In the genomic region with DNA sequence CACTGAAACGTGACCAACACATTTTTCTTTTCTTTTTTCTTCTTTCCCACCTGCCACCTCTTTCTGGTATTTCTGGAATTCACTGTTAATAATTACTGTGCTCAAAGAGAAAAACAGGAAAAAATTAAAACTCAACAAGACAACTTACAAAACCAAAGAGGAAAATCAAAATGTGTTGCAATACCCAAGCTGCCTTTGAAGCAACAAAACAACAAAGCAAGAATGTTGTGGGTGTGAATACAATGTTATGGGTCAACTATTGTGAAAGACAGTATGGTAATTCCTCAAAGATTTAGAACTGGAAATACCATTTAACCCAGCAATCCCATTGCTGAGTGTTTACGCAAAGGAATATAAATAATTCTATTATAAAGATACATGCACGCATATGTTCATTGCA, we compare ENCODE assay signal across 28 cellular contexts.
A peak's percentile ranks its signal among the peaks of the same experiment; 100 is the strongest.
DNase-seq lines count a peak whose midpoint lies in the region; ATAC-seq and TF ChIP-seq lines count a peak whose summit lies in the region.
"Had no signal": no experiment of that assay in that cellular context is flagged by ENCODE, and none has a peak within 500 bp of the region (broad histone marks: within the 10 kb centered on the region; RNA-seq: fewer than 3 reads in every experiment).

No MANE protein-coding gene starts in this region.

- 0 out of 2 replicates have a peak, but pooled peaks cover 3% of the 10 kb centered on the region for H3K9me3 ChIP-seq in SJCRH30 (replicated peaks)
- H3K9me3 ChIP-seq: adrenal gland, pancreas, SK-N-SH had no signal

- DNase-seq in BJ (ENCODE audit: low read depth) (peak; percentile 15), LHCN-M2 (ENCODE audit: low read depth) (peak; percentile 41), epithelial cell of prostate (ENCODE audit: low read depth, low spot score) (no peak), kidney glomerular epithelial cell (lab: John Stamatoyannopoulos, UW) (peak; percentile 73), SJCRH30 (no peak)
- DNase-seq in activated CD4-positive, alpha-beta T cell treated with anti-CD3 and anti-CD28 coated beads for 1 hour: no peak
- DNase-seq: activated CD4-positive, alpha-beta T cell treated with anti-CD3 and anti-CD28 coated beads for 36 hours; activated naive CD4-positive, alpha-beta T cell; activated T-cell treated with anti-CD3 and anti-CD28 coated beads, Interleukin-2, amount 50 U/mL, for 4 hours; adrenal gland; caudate nucleus; CD4-positive, alpha-beta memory T cell; dermis blood vessel endothelial cell; DMS153; foreskin melanocyte; islet precursor cell; MM.1S; natural killer cell; NCI-H1436; NCI-H446; NCI-H82; pancreas; SK-N-SH; stimulated activated CD4-positive, alpha-beta T cell treated with anti-CD3 and anti-CD28 coated beads, Interleukin-4, amount 100 ng/mL, for 1 hour; T-helper 2 cell had no signal

- no peak for ATAC-seq in HG02870 (IDR thresholded peaks at IDR 0.05; ENCODE audit: unreplicated experiment)
- ATAC-seq: activated CD4-positive, alpha-beta T cell treated with anti-CD3 and anti-CD28 coated beads for 36 hours; activated T-cell treated with anti-CD3 and anti-CD28 coated beads, Interleukin-2, amount 50 U/mL, for 4 hours; natural killer cell; pancreas; stimulated activated memory B cell treated with anti-CD40 and anti-IgM and Interleukin-4, amounts not matched to agents 10 μg/mL and 1 μg/mL and 100 μg/mL, for 72 hours had no signal

- H3K36me3 ChIP-seq in BJ (ENCODE audit: control insufficient read depth, insufficient read depth, low read length) (no peaks in the 10 kb centered on the region), SJCRH30 (no peaks in the 10 kb centered on the region)
- H3K36me3 ChIP-seq: adrenal gland, pancreas, right atrium auricular region had no signal

- POLR2A ChIA-PET in BJ (lab: Charles Lee): no interaction called here

- TF ChIP-seq CTCF in BJ (IDR thresholded peaks at IDR 0.05; ENCODE audit: insufficient read depth, low read depth, low read length): no peak

- CTCF ChIA-PET in BJ (lab: Yijun Ruan, JAX): interaction anchor here (0.6 kb wide), 1 partner anchor 200 kb away, joined by 3 read pairs; no protein-coding TSS in a partner anchor

- peak overlapping the region; percentile 13 for H3K27ac ChIP-seq in epithelial cell of prostate
- H3K27ac ChIP-seq in SJCRH30: no peak overlapping the region
- H3K27ac ChIP-seq: adrenal gland, pancreas, right atrium auricular region had no signal

- H3K4me3 ChIP-seq in BJ (ENCODE audit: low read depth, low read length) (no peak overlapping the region), SJCRH30 (no peak overlapping the region)
- H3K4me3 ChIP-seq: adrenal gland, pancreas, right atrium auricular region had no signal

- no peaks in the 10 kb centered on the region for H3K4me1 ChIP-seq in SJCRH30
- H3K4me1 ChIP-seq: pancreas, right atrium auricular region had no signal

- H3K27me3 ChIP-seq in BJ (ENCODE audit: control insufficient read depth, insufficient read depth, low read length): no peaks in the 10 kb centered on the region
- H3K27me3 ChIP-seq in SJCRH30: no peaks in the 10 kb centered on the region
- H3K27me3 ChIP-seq: adrenal gland, pancreas, right atrium auricular region had no signal

Comparison
In these comparisons a context has a peak if more than half of its experiments do, and no peak if none do; other contexts are left out.
1. DNase-seq: peak in BJ (single experiment), LHCN-M2 (single experiment) and kidney glomerular epithelial cell (single experiment); none in epithelial cell of prostate (single experiment), SJCRH30 (0 of 2) and activated CD4-positive, alpha-beta T cell treated with anti-CD3 and anti-CD28 coated beads for 1 hour (single experiment).